1 cellular context compared by ENCODE assay signal in the genomic region with DNA sequence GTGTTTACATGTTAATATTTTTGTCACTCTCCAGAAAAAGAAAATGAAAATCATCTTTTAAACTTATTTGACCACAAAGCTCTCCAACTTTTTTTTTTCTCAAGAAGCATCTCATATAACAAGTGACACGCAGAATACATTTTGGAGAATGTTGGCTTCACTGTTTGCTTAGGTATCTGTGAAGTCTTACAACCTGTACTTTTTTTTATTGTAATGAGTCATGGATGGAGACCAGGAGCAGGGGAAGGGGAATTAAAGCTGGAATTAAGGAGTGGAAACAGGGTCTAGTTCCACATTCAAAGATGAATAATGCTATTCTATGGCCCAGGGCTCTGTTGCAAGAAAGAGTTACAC.
TF ChIP-seq lines count a peak whose summit lies in the region.

No MANE protein-coding gene starts in this region.

TF ChIP-seq in HepG2, 621 proteins besides CTCF, POLR2A, EP300 and RAD21 (continues in another document):
- TF ChIP-seq, protein P1, sequence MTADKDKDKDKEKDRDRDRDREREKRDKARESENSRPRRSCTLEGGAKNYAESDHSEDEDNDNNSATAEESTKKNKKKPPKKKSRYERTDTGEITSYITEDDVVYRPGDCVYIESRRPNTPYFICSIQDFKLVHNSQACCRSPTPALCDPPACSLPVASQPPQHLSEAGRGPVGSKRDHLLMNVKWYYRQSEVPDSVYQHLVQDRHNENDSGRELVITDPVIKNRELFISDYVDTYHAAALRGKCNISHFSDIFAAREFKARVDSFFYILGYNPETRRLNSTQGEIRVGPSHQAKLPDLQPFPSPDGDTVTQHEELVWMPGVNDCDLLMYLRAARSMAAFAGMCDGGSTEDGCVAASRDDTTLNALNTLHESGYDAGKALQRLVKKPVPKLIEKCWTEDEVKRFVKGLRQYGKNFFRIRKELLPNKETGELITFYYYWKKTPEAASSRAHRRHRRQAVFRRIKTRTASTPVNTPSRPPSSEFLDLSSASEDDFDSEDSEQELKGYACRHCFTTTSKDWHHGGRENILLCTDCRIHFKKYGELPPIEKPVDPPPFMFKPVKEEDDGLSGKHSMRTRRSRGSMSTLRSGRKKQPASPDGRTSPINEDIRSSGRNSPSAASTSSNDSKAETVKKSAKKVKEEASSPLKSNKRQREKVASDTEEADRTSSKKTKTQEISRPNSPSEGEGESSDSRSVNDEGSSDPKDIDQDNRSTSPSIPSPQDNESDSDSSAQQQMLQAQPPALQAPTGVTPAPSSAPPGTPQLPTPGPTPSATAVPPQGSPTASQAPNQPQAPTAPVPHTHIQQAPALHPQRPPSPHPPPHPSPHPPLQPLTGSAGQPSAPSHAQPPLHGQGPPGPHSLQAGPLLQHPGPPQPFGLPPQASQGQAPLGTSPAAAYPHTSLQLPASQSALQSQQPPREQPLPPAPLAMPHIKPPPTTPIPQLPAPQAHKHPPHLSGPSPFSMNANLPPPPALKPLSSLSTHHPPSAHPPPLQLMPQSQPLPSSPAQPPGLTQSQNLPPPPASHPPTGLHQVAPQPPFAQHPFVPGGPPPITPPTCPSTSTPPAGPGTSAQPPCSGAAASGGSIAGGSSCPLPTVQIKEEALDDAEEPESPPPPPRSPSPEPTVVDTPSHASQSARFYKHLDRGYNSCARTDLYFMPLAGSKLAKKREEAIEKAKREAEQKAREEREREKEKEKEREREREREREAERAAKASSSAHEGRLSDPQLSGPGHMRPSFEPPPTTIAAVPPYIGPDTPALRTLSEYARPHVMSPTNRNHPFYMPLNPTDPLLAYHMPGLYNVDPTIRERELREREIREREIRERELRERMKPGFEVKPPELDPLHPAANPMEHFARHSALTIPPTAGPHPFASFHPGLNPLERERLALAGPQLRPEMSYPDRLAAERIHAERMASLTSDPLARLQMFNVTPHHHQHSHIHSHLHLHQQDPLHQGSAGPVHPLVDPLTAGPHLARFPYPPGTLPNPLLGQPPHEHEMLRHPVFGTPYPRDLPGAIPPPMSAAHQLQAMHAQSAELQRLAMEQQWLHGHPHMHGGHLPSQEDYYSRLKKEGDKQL (CRISPR knock-in tag; IDR thresholded peaks at IDR 0.05; ENCODE audit: low read depth): 0 out of 2 replicates have a peak, but pooled peaks have one; percentile 4
- TF ChIP-seq KDM1A (CRISPR knock-in tag; IDR thresholded peaks at IDR 0.05) (0 out of 2 replicates have a peak, but pooled peaks have one; percentile 1), FOSL1 (CRISPR knock-in tag; IDR thresholded peaks at IDR 0.05; ENCODE audit: borderline replicate concordance) (0 out of 2 replicates have a peak, but pooled peaks have one; percentile 34), ISL2 (CRISPR knock-in tag; IDR thresholded peaks at IDR 0.05) (0 out of 2 replicates have a peak, but pooled peaks have one; percentile 6), ZNF264 (CRISPR knock-in tag; IDR thresholded peaks at IDR 0.05) (0 out of 2 replicates have a peak, but pooled peaks have one; percentile 0), NCOR1 (IDR thresholded peaks at IDR 0.05; ENCODE audit: borderline replicate concordance, low read length) (peak; percentile 44; the same call in 1 of the 2 replicates), PHF8 (CRISPR knock-in tag; IDR thresholded peaks at IDR 0.05) (no peak), GATAD2A (CRISPR knock-in tag; IDR thresholded peaks at IDR 0.05) (peak; percentile 29), NFIC (IDR thresholded peaks at IDR 0.05; ENCODE audit: low read length) (peak; percentile 48; the same call in 1 of the 2 replicates), ZNF749 (CRISPR knock-in tag; IDR thresholded peaks at IDR 0.05; ENCODE audit: borderline replicate concordance) (0 out of 2 replicates have a peak, but pooled peaks have one; percentile 21), RBFOX2 (IDR thresholded peaks at IDR 0.05; ENCODE audit: low read depth, low read length) (peak; percentile 57), FOXA3 (CRISPR knock-in tag; IDR thresholded peaks at IDR 0.05) (0 out of 2 replicates have a peak, but pooled peaks have one; percentile 5), KAT8 (CRISPR knock-in tag; IDR thresholded peaks at IDR 0.05) (0 out of 2 replicates have a peak, but pooled peaks have one; percentile 12), CCAR2 (optimal IDR thresholded peaks at IDR 0.05; ENCODE audit: low read depth, low read length) (no peak), ZFP82 (CRISPR knock-in tag; IDR thresholded peaks at IDR 0.05; ENCODE audit: borderline replicate concordance) (0 out of 2 replicates have a peak, but pooled peaks have one; percentile 7), KLF16 (CRISPR knock-in tag; IDR thresholded peaks at IDR 0.05) (peak in 1 of 2 experiments; percentile 10; a peak in 1 of 4 replicates), KAT7 (CRISPR knock-in tag; IDR thresholded peaks at IDR 0.05; ENCODE audit: borderline replicate concordance) (0 out of 2 replicates have a peak, but pooled peaks have one; percentile 42), RAD51 (IDR thresholded peaks at IDR 0.05; ENCODE audit: borderline replicate concordance) (no peak), SPEN (CRISPR knock-in tag; IDR thresholded peaks at IDR 0.05; ENCODE audit: low read depth) (0 out of 2 replicates have a peak, but pooled peaks have one; percentile 1), ASH2L (IDR thresholded peaks at IDR 0.05; ENCODE audit: insufficient read length, low read depth, low read length) (peak; percentile 72), MEIS1 (CRISPR knock-in tag; IDR thresholded peaks at IDR 0.05; ENCODE audit: borderline replicate concordance) (peak; percentile 2; the same call in 1 of the 2 replicates), CREB1 (IDR thresholded peaks at IDR 0.05) (no peak), CREB1 (CRISPR knock-in tag; IDR thresholded peaks at IDR 0.05) (0 out of 2 replicates have a peak, but pooled peaks have one; percentile 11), KDM5A (IDR thresholded peaks at IDR 0.05; ENCODE audit: borderline replicate concordance, low read length) (peak; percentile 26; the same call in 1 of the 2 replicates), ZNF510 (CRISPR knock-in tag; IDR thresholded peaks at IDR 0.05; ENCODE audit: low read depth) (0 out of 2 replicates have a peak, but pooled peaks have one; percentile 12), MTF1 (CRISPR knock-in tag; IDR thresholded peaks at IDR 0.05) (no peak)
- TF ChIP-seq, protein P2, sequence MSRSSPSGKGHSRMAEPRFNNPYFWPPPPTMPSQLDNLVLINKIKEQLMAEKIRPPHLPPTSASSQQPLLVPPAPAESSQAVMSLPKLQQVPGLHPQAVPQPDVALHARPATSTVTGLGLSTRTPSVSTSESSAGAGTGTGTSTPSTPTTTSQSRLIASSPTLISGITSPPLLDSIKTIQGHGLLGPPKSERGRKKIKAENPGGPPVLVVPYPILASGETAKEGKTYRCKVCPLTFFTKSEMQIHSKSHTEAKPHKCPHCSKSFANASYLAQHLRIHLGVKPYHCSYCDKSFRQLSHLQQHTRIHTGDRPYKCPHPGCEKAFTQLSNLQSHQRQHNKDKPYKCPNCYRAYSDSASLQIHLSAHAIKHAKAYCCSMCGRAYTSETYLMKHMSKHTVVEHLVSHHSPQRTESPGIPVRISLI (CRISPR knock-in tag; IDR thresholded peaks at IDR 0.05; ENCODE audit: borderline replicate concordance): peak; percentile 91
- TF ChIP-seq, protein P3, sequence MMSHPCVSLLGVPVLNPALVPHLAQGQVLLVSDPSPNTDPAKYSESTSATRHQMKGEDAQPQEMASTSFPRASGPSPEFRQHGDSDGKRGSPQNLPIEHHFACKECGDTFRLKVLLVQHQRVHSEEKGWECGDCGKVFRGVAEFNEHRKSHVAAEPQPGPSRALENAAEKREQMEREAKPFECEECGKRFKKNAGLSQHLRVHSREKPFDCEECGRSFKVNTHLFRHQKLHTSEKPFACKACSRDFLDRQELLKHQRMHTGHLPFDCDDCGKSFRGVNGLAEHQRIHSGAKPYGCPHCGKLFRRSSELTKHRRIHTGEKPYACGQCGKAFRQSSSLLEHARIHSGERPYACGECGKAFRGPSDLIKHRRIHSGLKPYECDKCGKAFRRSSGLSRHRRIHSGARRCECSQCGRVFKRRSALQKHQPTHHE (CRISPR knock-in tag; IDR thresholded peaks at IDR 0.05; ENCODE audit: borderline replicate concordance): 0 out of 2 replicates have a peak, but pooled peaks have one; percentile 16
- TF ChIP-seq, protein P4, sequence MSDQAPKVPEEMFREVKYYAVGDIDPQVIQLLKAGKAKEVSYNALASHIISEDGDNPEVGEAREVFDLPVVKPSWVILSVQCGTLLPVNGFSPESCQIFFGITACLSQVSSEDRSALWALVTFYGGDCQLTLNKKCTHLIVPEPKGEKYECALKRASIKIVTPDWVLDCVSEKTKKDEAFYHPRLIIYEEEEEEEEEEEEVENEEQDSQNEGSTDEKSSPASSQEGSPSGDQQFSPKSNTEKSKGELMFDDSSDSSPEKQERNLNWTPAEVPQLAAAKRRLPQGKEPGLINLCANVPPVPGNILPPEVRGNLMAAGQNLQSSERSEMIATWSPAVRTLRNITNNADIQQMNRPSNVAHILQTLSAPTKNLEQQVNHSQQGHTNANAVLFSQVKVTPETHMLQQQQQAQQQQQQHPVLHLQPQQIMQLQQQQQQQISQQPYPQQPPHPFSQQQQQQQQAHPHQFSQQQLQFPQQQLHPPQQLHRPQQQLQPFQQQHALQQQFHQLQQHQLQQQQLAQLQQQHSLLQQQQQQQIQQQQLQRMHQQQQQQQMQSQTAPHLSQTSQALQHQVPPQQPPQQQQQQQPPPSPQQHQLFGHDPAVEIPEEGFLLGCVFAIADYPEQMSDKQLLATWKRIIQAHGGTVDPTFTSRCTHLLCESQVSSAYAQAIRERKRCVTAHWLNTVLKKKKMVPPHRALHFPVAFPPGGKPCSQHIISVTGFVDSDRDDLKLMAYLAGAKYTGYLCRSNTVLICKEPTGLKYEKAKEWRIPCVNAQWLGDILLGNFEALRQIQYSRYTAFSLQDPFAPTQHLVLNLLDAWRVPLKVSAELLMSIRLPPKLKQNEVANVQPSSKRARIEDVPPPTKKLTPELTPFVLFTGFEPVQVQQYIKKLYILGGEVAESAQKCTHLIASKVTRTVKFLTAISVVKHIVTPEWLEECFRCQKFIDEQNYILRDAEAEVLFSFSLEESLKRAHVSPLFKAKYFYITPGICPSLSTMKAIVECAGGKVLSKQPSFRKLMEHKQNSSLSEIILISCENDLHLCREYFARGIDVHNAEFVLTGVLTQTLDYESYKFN (CRISPR knock-in tag; conservative IDR thresholded peaks at IDR 0.05): peak; percentile 39; the same call in 1 of the 2 replicates
- TF ChIP-seq, protein P5, sequence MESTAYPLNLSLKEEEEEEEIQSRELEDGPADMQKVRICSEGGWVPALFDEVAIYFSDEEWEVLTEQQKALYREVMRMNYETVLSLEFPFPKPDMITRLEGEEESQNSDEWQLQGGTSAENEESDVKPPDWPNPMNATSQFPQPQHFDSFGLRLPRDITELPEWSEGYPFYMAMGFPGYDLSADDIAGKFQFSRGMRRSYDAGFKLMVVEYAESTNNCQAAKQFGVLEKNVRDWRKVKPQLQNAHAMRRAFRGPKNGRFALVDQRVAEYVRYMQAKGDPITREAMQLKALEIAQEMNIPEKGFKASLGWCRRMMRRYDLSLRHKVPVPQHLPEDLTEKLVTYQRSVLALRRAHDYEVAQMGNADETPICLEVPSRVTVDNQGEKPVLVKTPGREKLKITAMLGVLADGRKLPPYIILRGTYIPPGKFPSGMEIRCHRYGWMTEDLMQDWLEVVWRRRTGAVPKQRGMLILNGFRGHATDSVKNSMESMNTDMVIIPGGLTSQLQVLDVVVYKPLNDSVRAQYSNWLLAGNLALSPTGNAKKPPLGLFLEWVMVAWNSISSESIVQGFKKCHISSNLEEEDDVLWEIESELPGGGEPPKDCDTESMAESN (CRISPR knock-in tag; conservative IDR thresholded peaks at IDR 0.05): peak; percentile 73
- TF ChIP-seq, protein P6, sequence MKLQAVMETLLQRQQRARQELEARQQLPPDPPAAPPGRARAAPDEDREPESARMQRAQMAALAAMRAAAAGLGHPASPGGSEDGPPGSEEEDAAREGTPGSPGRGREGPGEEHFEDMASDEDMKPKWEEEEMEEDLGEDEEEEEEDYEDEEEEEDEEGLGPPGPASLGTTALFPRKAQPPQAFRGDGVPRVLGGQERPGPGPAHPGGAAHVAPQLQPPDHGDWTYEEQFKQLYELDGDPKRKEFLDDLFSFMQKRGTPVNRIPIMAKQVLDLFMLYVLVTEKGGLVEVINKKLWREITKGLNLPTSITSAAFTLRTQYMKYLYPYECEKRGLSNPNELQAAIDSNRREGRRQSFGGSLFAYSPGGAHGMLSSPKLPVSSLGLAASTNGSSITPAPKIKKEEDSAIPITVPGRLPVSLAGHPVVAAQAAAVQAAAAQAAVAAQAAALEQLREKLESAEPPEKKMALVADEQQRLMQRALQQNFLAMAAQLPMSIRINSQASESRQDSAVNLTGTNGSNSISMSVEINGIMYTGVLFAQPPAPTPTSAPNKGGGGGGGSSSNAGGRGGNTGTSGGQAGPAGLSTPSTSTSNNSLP (IDR thresholded peaks at IDR 0.05; ENCODE audit: low read depth, low read length): peak; percentile 7
- TF ChIP-seq, protein P7, sequence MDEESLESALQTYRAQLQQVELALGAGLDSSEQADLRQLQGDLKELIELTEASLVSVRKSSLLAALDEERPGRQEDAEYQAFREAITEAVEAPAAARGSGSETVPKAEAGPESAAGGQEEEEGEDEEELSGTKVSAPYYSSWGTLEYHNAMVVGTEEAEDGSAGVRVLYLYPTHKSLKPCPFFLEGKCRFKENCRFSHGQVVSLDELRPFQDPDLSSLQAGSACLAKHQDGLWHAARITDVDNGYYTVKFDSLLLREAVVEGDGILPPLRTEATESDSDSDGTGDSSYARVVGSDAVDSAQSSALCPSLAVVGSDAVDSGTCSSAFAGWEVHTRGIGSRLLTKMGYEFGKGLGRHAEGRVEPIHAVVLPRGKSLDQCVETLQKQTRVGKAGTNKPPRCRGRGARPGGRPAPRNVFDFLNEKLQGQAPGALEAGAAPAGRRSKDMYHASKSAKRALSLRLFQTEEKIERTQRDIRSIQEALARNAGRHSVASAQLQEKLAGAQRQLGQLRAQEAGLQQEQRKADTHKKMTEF (CRISPR knock-in tag; IDR thresholded peaks at IDR 0.05): peak; percentile 3; the same call in 1 of the 2 replicates
